Comparison of ENCODE assay signal across 9 cellular contexts in the genomic region with DNA sequence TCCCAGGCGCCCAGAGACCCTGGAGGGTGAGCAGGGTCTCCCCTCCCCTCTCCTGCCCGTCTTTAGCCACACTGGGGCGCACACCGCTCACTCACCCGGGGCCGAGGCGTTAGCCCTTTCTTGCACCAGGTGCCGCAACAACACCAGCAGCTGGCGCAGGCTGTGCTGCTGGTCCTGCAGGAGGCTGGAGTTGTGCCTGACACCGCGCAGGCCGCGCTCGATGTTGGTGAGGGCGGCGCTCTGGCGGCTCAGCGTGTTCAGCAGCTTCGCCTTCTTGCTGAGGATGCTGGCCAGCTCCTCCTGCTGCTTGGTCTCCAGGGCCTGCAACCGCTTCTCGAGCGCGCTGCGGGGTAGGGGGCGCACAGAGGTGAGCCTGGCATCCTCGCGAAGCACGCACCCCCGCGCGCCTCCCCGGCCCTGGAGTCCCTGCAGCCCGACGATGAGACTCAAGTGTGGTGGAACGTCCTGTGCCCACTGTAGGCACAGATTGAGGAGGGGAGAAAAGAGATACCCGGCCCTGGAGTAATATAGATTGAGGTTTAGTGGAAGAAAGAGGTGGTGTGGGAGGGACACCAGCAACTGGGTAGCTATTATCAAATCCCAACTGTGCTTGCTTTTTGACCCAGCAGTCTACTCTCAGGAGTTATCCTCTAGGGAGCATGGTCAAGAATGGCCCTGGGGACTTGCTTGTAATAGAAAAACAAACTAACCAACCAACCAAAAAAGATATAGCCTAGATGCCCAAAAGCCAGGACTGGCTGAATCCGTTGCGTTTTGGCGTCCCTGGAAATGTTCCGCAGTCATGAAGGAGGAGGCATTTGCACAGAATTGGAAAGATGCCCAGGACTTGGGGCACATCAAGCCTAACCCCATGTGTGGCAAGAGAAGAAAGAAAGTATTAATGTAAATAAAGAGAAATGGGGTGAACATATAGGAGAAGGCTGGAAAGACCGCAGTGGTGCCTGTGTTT. TPM values are rescaled to one million over a fixed set of nuclear protein-coding genes. Genes with fewer than 3 reads are reported as not detected.
DNase-seq lines count a peak whose midpoint lies in the region; ATAC-seq lines count a peak whose summit lies in the region.
"Had no signal": no experiment of that assay in that cellular context is flagged by ENCODE, and none has a peak within 500 bp of the region (broad histone marks: within the 10 kb centered on the region; RNA-seq: fewer than 3 reads in every experiment).

No MANE protein-coding gene starts in this region.

- H3K9ac ChIP-seq in NT2/D1 (ENCODE audit: insufficient read length, low read depth) = no peak overlapping the region
- H3K9ac ChIP-seq in trophoblast cell (ENCODE audit: low read length) = no peak overlapping the region

- H3K4ac ChIP-seq in trophoblast cell (ENCODE audit: low read depth, low read length) = no peak overlapping the region

- no peak overlapping the region for H2BK12ac ChIP-seq in trophoblast cell (ENCODE audit: low read length)

- H2BK5ac ChIP-seq in trophoblast cell (ENCODE audit: low read depth, low read length, poor library complexity) = no peak overlapping the region

- peaks cover 23% of the 10 kb centered on the region for H3K27me3 ChIP-seq in NT2/D1 (ENCODE audit: insufficient read depth, insufficient read length)
- H3K27me3 ChIP-seq in trophoblast cell (ENCODE audit: insufficient read depth, low read length) = no peaks in the 10 kb centered on the region

- DNase-seq in GM03348 (ENCODE audit: low spot score) (peak; percentile 52), NT2/D1 (ENCODE audit: low read depth, low spot score) (peak; percentile 82), head of caudate nucleus (peak in 23 of 42 donors; percentile 5 to 62 (median 30)), trophoblast cell (peak; percentile 62 to 71), NCI-H1105 treated with DMSO at 0.1 percent for 48 hours (lab: John Stamatoyannopoulos, UW) (no peak), NCI-H345 (lab: John Stamatoyannopoulos, UW) (no peak)

- no peak for ATAC-seq in HG03196 (IDR thresholded peaks at IDR 0.05; ENCODE audit: unreplicated experiment)
- ATAC-seq in GM21367 (IDR thresholded peaks at IDR 0.05; ENCODE audit: unreplicated experiment) = no peak

- H2BK120ac ChIP-seq in trophoblast cell (ENCODE audit: insufficient read depth, low read length, poor library complexity) = no peak overlapping the region

- H3K4me2 ChIP-seq in trophoblast cell (ENCODE audit: low read length) = no peak overlapping the region

- H4K12ac ChIP-seq in trophoblast cell (ENCODE audit: low read depth, low read length) = no peak overlapping the region

- no peaks in the 10 kb centered on the region for H3K79me1 ChIP-seq in trophoblast cell (ENCODE audit: low read length)

- no peak overlapping the region for H3K23ac ChIP-seq in trophoblast cell (ENCODE audit: low read length)

- H4K91ac ChIP-seq in trophoblast cell (ENCODE audit: low read depth, low read length) = no peak overlapping the region

- H3K18ac ChIP-seq in trophoblast cell (ENCODE audit: low read length) = no peak overlapping the region

- no peak overlapping the region for H2AK5ac ChIP-seq in trophoblast cell (ENCODE audit: low read length)

- H3K9me3 ChIP-seq in NT2/D1 (ENCODE audit: insufficient read depth, low read length) (no peaks in the 10 kb centered on the region), trophoblast cell (ENCODE audit: insufficient read depth, low read depth, low read length) (no peaks in the 10 kb centered on the region)

- no peak overlapping the region for H2AFZ ChIP-seq in trophoblast cell (ENCODE audit: insufficient read depth, low read length, poor library complexity)

- no peak overlapping the region for H3K27ac ChIP-seq in trophoblast cell (ENCODE audit: low read depth, low read length)
- H3K27ac ChIP-seq: VCaP had no signal

- no peak overlapping the region for H3K14ac ChIP-seq in trophoblast cell (ENCODE audit: low read length)

- H3K4me1 ChIP-seq in NT2/D1 (ENCODE audit: insufficient read depth, insufficient read length) (no peaks in the 10 kb centered on the region), trophoblast cell (ENCODE audit: control insufficient read depth in 1 of 2, insufficient read depth in 2 of 2, low read length in 2 of 2) (no peaks in the 10 kb centered on the region)

- WGBS in trophoblast cell (ENCODE audit: extremely low coverage, insufficient coverage, insufficient read length) = no CpG with 5 or more reads among the region's 41 CpGs

- intact Hi-C loops in head of caudate nucleus (cut with DNase I) = no loop called here

- H4K8ac ChIP-seq in trophoblast cell (ENCODE audit: low read depth, low read length) = no peak overlapping the region

- H3K4me3 ChIP-seq in NT2/D1 (ENCODE audit: insufficient read length, low read depth) (no peak overlapping the region), trophoblast cell (ENCODE audit: low read depth, low read length) (no peak overlapping the region)

- no peaks in the 10 kb centered on the region for H3K79me2 ChIP-seq in trophoblast cell (ENCODE audit: control insufficient read depth, insufficient read depth, low read length, poor library complexity)

- H3K36me3 ChIP-seq in NT2/D1 (ENCODE audit: insufficient read depth, insufficient read length, low read length) = no peaks in the 10 kb centered on the region
- H3K36me3 ChIP-seq in trophoblast cell (ENCODE audit: control insufficient read depth in 1 of 2, insufficient read depth in 2 of 2, low read length in 2 of 2) = no peaks in the 10 kb centered on the region

RNA-seq across cellular contexts. Expression of a gene that starts 30.9 kb away (rescaled TPM):
- 38.6 and 42.6 TPM in 2 replicates for polyA plus RNA-seq in trophoblast cell (2013)

RNA-seq across cellular contexts. Expression of a gene that starts 51.8 kb away (rescaled TPM):
- 55.7 and 66.2 TPM in 2 replicates for polyA plus RNA-seq in trophoblast cell (2013)

Comparison
In these comparisons a context has a peak if more than half of its experiments do, and no peak if none do; other contexts are left out.
1. DNase-seq: peak in GM03348 (single experiment), NT2/D1 (single experiment), head of caudate nucleus (23 of 42) and trophoblast cell (2 of 2); none in NCI-H1105 treated with DMSO at 0.1 percent for 48 hours (single experiment) and NCI-H345 (single experiment).